Comparison of ENCODE assay signal across 8 cellular contexts in genomic region chr16:89395150-89396142, GRCh38.
DNase-seq lines count a peak whose midpoint lies in the region; ATAC-seq, FAIRE-seq and TF ChIP-seq lines count a peak whose summit lies in the region.

No MANE protein-coding gene starts in this region.

- H3K4me3 ChIP-seq in K562 (no peak overlapping the region), small intestine (ENCODE audit: low read depth in 1 of 2, low read length in 2 of 2) (no peak overlapping the region)

- DNase-seq in stimulated activated naive CD8-positive, alpha-beta T cell treated with anti-CD3 and anti-CD28 coated beads, Interleukin-15, amount 100 ng/mL, for 72 hours, result no peak
- DNase-seq in K562 (ENCODE audit: extremely low read depth in 1 of 4, low spot score in 3 of 4) (no peak), iPS-NIHi11 (ENCODE audit: low spot score) (peak; percentile 74), small intestine (peak; percentile 96), cortex of kidney (lab: John Stamatoyannopoulos, UW) (no peak), AML-193 (lab: John Stamatoyannopoulos, UW) (no peak)

- no peaks in the 10 kb centered on the region for H3K9me1 ChIP-seq in K562 (ENCODE audit: control insufficient read depth, insufficient read depth, low read length)

- TF ChIP-seq RAD21 in K562 (CRISPR knock-in tag; conservative IDR thresholded peaks at IDR 0.05 in 1 of 2, IDR thresholded peaks at IDR 0.05 in 1 of 2), result no peak

- H4K20me1 ChIP-seq in K562 (replicated peaks; ENCODE audit: control insufficient read depth, insufficient read depth, low read length), result peaks cover 45% of the 10 kb centered on the region

- peaks cover 69% of the 10 kb centered on the region for H3K4me1 Mint-ChIP-seq in stimulated activated naive CD8-positive, alpha-beta T cell treated with anti-CD3 and anti-CD28 coated beads, Interleukin-15, Interleukin-2, amounts not matched to agents 100 ng/mL and 50 ng/mL, for 24 hours (ENCODE audit: low read depth)
- H3K4me1 Mint-ChIP-seq in stimulated activated naive CD8-positive, alpha-beta T cell treated with anti-CD3 and anti-CD28 coated beads, Interleukin-15, amount 100 ng/mL, for 72 hours, result peaks cover 71% of the 10 kb centered on the region

- no peaks in the 10 kb centered on the region for H3K27me3 Mint-ChIP-seq in stimulated activated naive CD8-positive, alpha-beta T cell treated with anti-CD3 and anti-CD28 coated beads, Interleukin-15, Interleukin-2, amounts not matched to agents 100 ng/mL and 50 ng/mL, for 24 hours
- no peaks in the 10 kb centered on the region for H3K27me3 Mint-ChIP-seq in stimulated activated naive CD8-positive, alpha-beta T cell treated with anti-CD3 and anti-CD28 coated beads, Interleukin-15, amount 100 ng/mL, for 72 hours

- no peak overlapping the region for H3K4me2 ChIP-seq in K562 (ENCODE audit: insufficient read depth, low read length)

- no peak overlapping the region for H3K4me3 Mint-ChIP-seq in stimulated activated naive CD8-positive, alpha-beta T cell treated with anti-CD3 and anti-CD28 coated beads, Interleukin-15, Interleukin-2, amounts not matched to agents 100 ng/mL and 50 ng/mL, for 24 hours
- no peak overlapping the region for H3K4me3 Mint-ChIP-seq in stimulated activated naive CD8-positive, alpha-beta T cell treated with anti-CD3 and anti-CD28 coated beads, Interleukin-15, amount 100 ng/mL, for 72 hours

- in situ Hi-C loops in K562 (cut with MboI), result no loop called here

- no peak for ATAC-seq in stimulated activated naive CD8-positive, alpha-beta T cell treated with anti-CD3 and anti-CD28 coated beads, Interleukin-15, amount 100 ng/mL, for 72 hours
- ATAC-seq in K562 (no peak; the same call in 2 of the 3 replicates), GM21447 (IDR thresholded peaks at IDR 0.05; ENCODE audit: unreplicated experiment) (no peak)

- POLR2A ChIA-PET in K562 (lab: Yijun Ruan, JAX), result interaction anchor here (0.6 to 0.8 kb wide), 2 partner anchors 31 to 42 kb away, joined by 4 to 5 read pairs; no protein-coding TSS in a partner anchor

- H3K27ac ChIP-seq in K562 (ENCODE audit: extremely low read depth, low read depth, low read length) (no peak overlapping the region), small intestine (ENCODE audit: low read depth in 1 of 2, low read length in 1 of 2) (peak overlapping the region; percentile 30 to 33)

- FAIRE-seq in K562 (lab: Jason Lieb, UNC) (no peak), small intestine (lab: Jason Lieb, UNC) (no peak)

- CTCF ChIA-PET in K562 (lab: Yijun Ruan, JAX; ENCODE audit: low intra/inter-chr PET ratio), result no interaction called here

- 88% methylated on average over 26 of the region's 28 CpGs for WGBS in K562 (ENCODE audit: insufficient coverage, low coverage, missing lambda C conversion rate)
- 40 to 45% (median 45%) methylated on average over 28 of the region's 28 CpGs for WGBS in small intestine, 3 donors

- H3K27me3 ChIP-seq in K562 (ENCODE audit: control insufficient read depth in 2 of 2, insufficient read depth in 2 of 2, low read length in 2 of 2), result no peaks in the 10 kb centered on the region
- no peaks in the 10 kb centered on the region for H3K27me3 ChIP-seq in small intestine (ENCODE audit: control insufficient read depth in 2 of 2, insufficient read depth in 2 of 2, low read length in 2 of 2)

- H3K36me3 Mint-ChIP-seq in stimulated activated naive CD8-positive, alpha-beta T cell treated with anti-CD3 and anti-CD28 coated beads, Interleukin-15, Interleukin-2, amounts not matched to agents 100 ng/mL and 50 ng/mL, for 24 hours (ENCODE audit: low read depth), result peaks cover 28% of the 10 kb centered on the region

- no peaks in the 10 kb centered on the region for H3K9me3 Mint-ChIP-seq in stimulated activated naive CD8-positive, alpha-beta T cell treated with anti-CD3 and anti-CD28 coated beads, Interleukin-15, Interleukin-2, amounts not matched to agents 100 ng/mL and 50 ng/mL, for 24 hours
- H3K9me3 Mint-ChIP-seq in stimulated activated naive CD8-positive, alpha-beta T cell treated with anti-CD3 and anti-CD28 coated beads, Interleukin-15, amount 100 ng/mL, for 72 hours, result no peaks in the 10 kb centered on the region

- H3K27ac Mint-ChIP-seq in stimulated activated naive CD8-positive, alpha-beta T cell treated with anti-CD3 and anti-CD28 coated beads, Interleukin-15, Interleukin-2, amounts not matched to agents 100 ng/mL and 50 ng/mL, for 24 hours, result peak overlapping the region; percentile 45
- H3K27ac Mint-ChIP-seq in stimulated activated naive CD8-positive, alpha-beta T cell treated with anti-CD3 and anti-CD28 coated beads, Interleukin-15, amount 100 ng/mL, for 72 hours, result no peak overlapping the region

- no TSS peak for BruUV-seq in K562 (replicated peaks; lab: Mats Ljungman, UMichigan)

- H3K9me3 ChIP-seq in K562 (replicated peaks; ENCODE audit: control insufficient read depth, insufficient read depth, low read depth, low read length), result 0 out of 2 replicates have a peak, but pooled peaks cover 2% of the 10 kb centered on the region
- no peaks in the 10 kb centered on the region for H3K9me3 ChIP-seq in small intestine (ENCODE audit: control insufficient read depth, low read depth)

- intact Hi-C loops in K562 (cut with micrococcal nuclease), result no loop called here

- no peak overlapping the region for H2AFZ ChIP-seq in K562 (ENCODE audit: low read depth, low read length)

- 0 out of 4 replicates have a peak overlapping the region, but pooled peaks of 1 of the 2 experiments have one; percentile 13 for H3K9ac ChIP-seq in K562 (ENCODE audit: insufficient read depth in 1 of 2, low read depth in 2 of 2, low read length in 2 of 2)

- H3K4me1 ChIP-seq in K562 (replicated peaks in 1 of 2; ENCODE audit: control insufficient read depth in 2 of 2, insufficient read depth in 2 of 2, low read length in 2 of 2) (peaks cover 0 to 14% of the 10 kb centered on the region in 2 experiments; a peak in 1 of 5 replicates), small intestine (ENCODE audit: control insufficient read depth in 2 of 2, insufficient read depth in 1 of 2, low read depth in 1 of 2, low read length in 1 of 2) (peaks cover 0 to 8% of the 10 kb centered on the region in 2 donors)

- H3K36me3 ChIP-seq in K562 (ENCODE audit: control insufficient read depth, insufficient read depth, low read length) (peaks cover 54% of the 10 kb centered on the region; the same call in 2 of the 3 replicates), small intestine (ENCODE audit: control insufficient read depth in 2 of 2, insufficient read depth in 2 of 2, low read length in 2 of 2) (peaks cover 2 to 6% of the 10 kb centered on the region in 2 donors)

- no peak for TF ChIP-seq EP300 in K562 (IDR thresholded peaks at IDR 0.05; ENCODE audit: low read length)

- no peak for TF ChIP-seq CTCF in K562 (IDR thresholded peaks at IDR 0.05 in 2 of 3, conservative IDR thresholded peaks at IDR 0.05 in 1 of 3; ENCODE audit: insufficient read depth in 2 of 3, low read depth in 1 of 3, low read length in 3 of 3)

- H3K79me2 ChIP-seq in K562 (ENCODE audit: control insufficient read depth, insufficient read depth, low read length), result peaks cover 89% of the 10 kb centered on the region

- no peak for TF ChIP-seq POLR2A in K562 (conservative IDR thresholded peaks at IDR 0.05)

TF ChIP-seq in K562, 482 proteins besides CTCF, POLR2A, EP300 and RAD21:
- TF ChIP-seq RBM22 (IDR thresholded peaks at IDR 0.05; ENCODE audit: low read depth, low read length, poor library complexity, severe bottlenecking) (peak; percentile 45), FOXA3 (CRISPR knock-in tag; conservative IDR thresholded peaks at IDR 0.05 in 1 of 2, IDR thresholded peaks at IDR 0.05 in 1 of 2) (no peak), ZBTB11 (CRISPR knock-in tag; IDR thresholded peaks at IDR 0.05) (0 out of 6 replicates have a peak, but pooled peaks of 1 of the 3 experiments have one; percentile 19)

Comparison
In these comparisons a context has a peak if more than half of its experiments do, and no peak if none do; other contexts are left out.
1. DNase-seq: peak in iPS-NIHi11 (single experiment) and small intestine (single experiment); none in stimulated activated naive CD8-positive, alpha-beta T cell treated with anti-CD3 and anti-CD28 coated beads, Interleukin-15, amount 100 ng/mL, for 72 hours (0 of 2), K562 (0 of 4), cortex of kidney (single experiment) and AML-193 (0 of 2).